ENCODE assay signal across 17 cellular contexts in genomic region chr11:3907590-3907989, GRCh38. TPM values are rescaled to one million over a fixed set of nuclear protein-coding genes. Genes with fewer than 3 reads are reported as not detected.
DNase-seq lines count a peak whose midpoint lies in the region; ATAC-seq and TF ChIP-seq lines count a peak whose summit lies in the region.
"Had no signal": no experiment of that assay in that cellular context is flagged by ENCODE, and none has a peak within 500 bp of the region (broad histone marks: within the 10 kb centered on the region; RNA-seq: fewer than 3 reads in every experiment).

No MANE protein-coding gene starts in this region.

- H3K4me1 Mint-ChIP-seq in activated naive CD4-positive, alpha-beta T cell treated with anti-CD3 and anti-CD28 coated beads, Interleukin-2, amount 50 U/mL, for 24 hours: peaks cover 88% of the 10 kb centered on the region
- peaks cover 80 to 84% (median 84%) of the 10 kb centered on the region in 3 donors for H3K4me1 Mint-ChIP-seq in T-cell
- peaks cover 35% of the 10 kb centered on the region for H3K4me1 Mint-ChIP-seq in type B pancreatic cell (ENCODE audit: unreplicated experiment)

- H3K9me3 Mint-ChIP-seq in activated naive CD4-positive, alpha-beta T cell treated with anti-CD3 and anti-CD28 coated beads, Interleukin-2, amount 50 U/mL, for 24 hours: no peaks in the 10 kb centered on the region
- H3K9me3 Mint-ChIP-seq in T-cell (no peaks in the 10 kb centered on the region), type B pancreatic cell (no peaks in the 10 kb centered on the region)
- H3K9me3 Mint-ChIP-seq: brain, IgD-negative memory B cell had no signal

- ATAC-seq in T-cell (replicated peaks in 1 of 4) (no peak), GM18907 (IDR thresholded peaks at IDR 0.05; ENCODE audit: unreplicated experiment) (no peak)

- POLR2A ChIA-PET in T-cell (lab: Charles Lee): interaction anchor here in 1 of 2 donors (1.0 kb wide), 1 partner anchor 26 kb away, joined by 3 read pairs; no protein-coding TSS in a partner anchor

- TF ChIP-seq CTCF in type B pancreatic cell (conservative IDR thresholded peaks at IDR 0.05): no peak

- peak overlapping the region; percentile 15 for H3K4me3 Mint-ChIP-seq in activated naive CD4-positive, alpha-beta T cell treated with anti-CD3 and anti-CD28 coated beads, Interleukin-2, amount 50 U/mL, for 24 hours
- H3K4me3 Mint-ChIP-seq in T-cell (peak overlapping the region in 1 of 3 donors; percentile 5), type B pancreatic cell (peak overlapping the region; percentile 1)
- H3K4me3 Mint-ChIP-seq: brain had no signal

- peaks cover 3 to 4% of the 10 kb centered on the region in 2 donors for H3K4me1 ChIP-seq in esophagus (ENCODE audit: control insufficient read depth in 2 of 2, insufficient read depth in 2 of 2, low read length in 1 of 2)

- H3K27me3 Mint-ChIP-seq in activated naive CD4-positive, alpha-beta T cell treated with anti-CD3 and anti-CD28 coated beads, Interleukin-2, amount 50 U/mL, for 24 hours: no peaks in the 10 kb centered on the region
- H3K27me3 Mint-ChIP-seq in T-cell (no peaks in the 10 kb centered on the region), type B pancreatic cell (no peaks in the 10 kb centered on the region)
- H3K27me3 Mint-ChIP-seq: brain, IgD-negative memory B cell had no signal

- H3K9me3 ChIP-seq in esophagus (ENCODE audit: control insufficient read depth in 2 of 2, insufficient read depth in 1 of 2, low read depth in 1 of 2, low read length in 1 of 2): no peaks in the 10 kb centered on the region

- no peak overlapping the region for H3K4me3 ChIP-seq in esophagus (ENCODE audit: low read depth in 1 of 2, low read length in 2 of 2)

- H3K27ac Mint-ChIP-seq in activated naive CD4-positive, alpha-beta T cell treated with anti-CD3 and anti-CD28 coated beads, Interleukin-2, amount 50 U/mL, for 24 hours: peak overlapping the region; percentile 53
- H3K27ac Mint-ChIP-seq in T-cell (peak overlapping the region; percentile 40 to 77), type B pancreatic cell (peak overlapping the region; percentile 76)
- H3K27ac Mint-ChIP-seq: brain had no signal

- WGBS in esophagus, 2 donors: 37 to 49% methylated on average over 2 of the region's 2 CpGs

- H3K36me3 ChIP-seq in esophagus (ENCODE audit: control insufficient read depth in 2 of 2, insufficient read depth in 2 of 2, low read length in 1 of 2): no peaks in the 10 kb centered on the region

- CTCF ChIA-PET in T-cell (lab: Charles Lee): interaction anchor here in 1 of 2 donors (1.1 kb wide), 1 partner anchor 48 kb away, joined by 3 read pairs; no protein-coding TSS in a partner anchor

- H3K36me3 Mint-ChIP-seq in activated naive CD4-positive, alpha-beta T cell treated with anti-CD3 and anti-CD28 coated beads, Interleukin-2, amount 50 U/mL, for 24 hours: no peaks in the 10 kb centered on the region
- peaks cover 4% of the 10 kb centered on the region for H3K36me3 Mint-ChIP-seq in T-cell
- H3K36me3 Mint-ChIP-seq in type B pancreatic cell: no peaks in the 10 kb centered on the region
- H3K36me3 Mint-ChIP-seq: brain had no signal

- H3K27ac ChIP-seq in esophagus (ENCODE audit: low read depth in 2 of 2, low read length in 1 of 2): peak overlapping the region; percentile 9 to 21

- DNase-seq in activated naive CD4-positive, alpha-beta T cell treated with Interleukin-2 at 50 U/mL for 16 hours: no peak
- DNase-seq in T-cell (no peak), type B pancreatic cell (ENCODE audit: extremely low spot score, unreplicated experiment) (no peak), putamen (ENCODE audit: low spot score) (no peak), DMS79 (lab: John Stamatoyannopoulos, UW) (no peak)
- DNase-seq: activated CD4-positive, CD25-positive, alpha-beta regulatory T cell treated with anti-CD3 and anti-CD28 coated beads, Interleukin-2, amount 50 U/mL, for 72 hours; foreskin fibroblast; H7; NCI-H1436 treated with DMSO at 0.1 percent for 48 hours; NCI-H446 treated with DMSO at 0.1 percent for 48 hours; OCI-M1; stimulated activated naive CD4-positive, alpha-beta T cell treated with Interleukin-2 at 50 U/mL for 16 hours had no signal

- H3K27me3 ChIP-seq in esophagus (ENCODE audit: control insufficient read depth in 1 of 2, insufficient read depth in 2 of 2, low read length in 2 of 2): no peaks in the 10 kb centered on the region

RNA-seq across cellular contexts. Expression of gene STIM1, which starts 52.1 kb away (rescaled TPM):
- total RNA-seq in T-cell: 100 to 1,000 TPM in 2 of 5 donors, 10 to 100 TPM in 3; 87.6 to 139 (median 94.5) TPM
- polyA plus RNA-seq in esophagus: 10 to 100 TPM; 29.5 to 42.7 TPM
- 38.9 and 53.3 TPM in 2 replicates for total RNA-seq in type B pancreatic cell (ENCODE audit: low replicate concordance)
